In the genomic region with DNA sequence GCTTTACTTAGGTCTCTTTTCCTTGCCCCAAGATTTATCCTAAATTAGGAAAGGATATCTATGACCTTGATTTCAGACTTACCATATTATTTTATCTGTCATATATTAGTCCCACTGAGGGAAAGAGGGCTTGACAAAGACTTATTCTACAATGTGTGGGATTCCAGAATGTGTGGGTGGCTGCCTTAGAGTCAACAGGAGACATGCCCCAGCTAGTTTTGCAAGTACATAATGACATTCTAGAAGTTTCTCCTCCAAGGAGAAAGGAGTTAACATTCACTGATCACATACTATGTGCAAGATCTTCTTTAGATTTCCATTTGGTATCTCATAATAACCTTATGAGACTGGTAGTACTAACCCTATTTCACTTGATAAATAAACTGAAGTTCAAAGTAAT, we compare ENCODE assay signal across 13 cellular contexts. TPM values are rescaled to one million over a fixed set of nuclear protein-coding genes. Genes with fewer than 3 reads are reported as not detected.
DNase-seq lines count a peak whose midpoint lies in the region; ATAC-seq and TF ChIP-seq lines count a peak whose summit lies in the region.
"Had no signal": no experiment of that assay in that cellular context is flagged by ENCODE, and none has a peak within 500 bp of the region (broad histone marks: within the 10 kb centered on the region; RNA-seq: fewer than 3 reads in every experiment).

No MANE protein-coding gene starts in this region.

- H3K4me1 ChIP-seq in neural progenitor cell: no peaks in the 10 kb centered on the region

- H3K27me3 ChIP-seq in neural progenitor cell: no peaks in the 10 kb centered on the region

- peak; percentile 35 for ATAC-seq in GM18498 (IDR thresholded peaks at IDR 0.05; ENCODE audit: unreplicated experiment)
- peak; percentile 24 for ATAC-seq in GM21528 (IDR thresholded peaks at IDR 0.05; ENCODE audit: low FRiP score, unreplicated experiment)
- ATAC-seq in HG03571 (IDR thresholded peaks at IDR 0.05; ENCODE audit: unreplicated experiment): peak; percentile 7
- ATAC-seq in HG02623 (IDR thresholded peaks at IDR 0.05; ENCODE audit: unreplicated experiment): no peak

- DNase-seq in kidney tubule cell (ENCODE audit: low spot score) (peak; percentile 42), neural progenitor cell (ENCODE audit: low spot score) (no peak), DMS79 treated with DMSO at 0.1 percent for 48 hours (lab: John Stamatoyannopoulos, UW) (no peak), RPMI8226 (no peak)
- DNase-seq: aorta, DND-41, mesendoderm, NCI-H748 treated with DMSO at 0.1 percent for 48 hours had no signal

- no peaks in the 10 kb centered on the region for H4K20me1 ChIP-seq in neural progenitor cell (ENCODE audit: low read depth)

- H2AFZ ChIP-seq in neural progenitor cell (replicated peaks): no peak overlapping the region

- no peaks in the 10 kb centered on the region for H3K9me3 Mint-ChIP-seq in neural progenitor cell

- no peak overlapping the region for H3K27ac ChIP-seq in neural progenitor cell

- H3K36me3 Mint-ChIP-seq in neural progenitor cell: peaks cover 51% of the 10 kb centered on the region

- H3K27ac Mint-ChIP-seq in neural progenitor cell: no peak overlapping the region

- no peak for TF ChIP-seq CTCF in neural progenitor cell (IDR thresholded peaks at IDR 0.05)

- H3K27me3 Mint-ChIP-seq in neural progenitor cell (ENCODE audit: insufficient read depth, low read depth): no peaks in the 10 kb centered on the region

- H3K36me3 ChIP-seq in neural progenitor cell: peaks cover 26% of the 10 kb centered on the region

- no peaks in the 10 kb centered on the region for H3K4me1 Mint-ChIP-seq in neural progenitor cell

- H3K4me2 ChIP-seq in neural progenitor cell: no peak overlapping the region

- no peaks in the 10 kb centered on the region for H3F3A ChIP-seq in neural progenitor cell (ENCODE audit: low read depth)

- no peaks in the 10 kb centered on the region for H3K9me3 ChIP-seq in neural progenitor cell (ENCODE audit: low read depth)

- H3K79me2 ChIP-seq in neural progenitor cell (ENCODE audit: low read depth): no peaks in the 10 kb centered on the region

- no peak overlapping the region for H3K9ac ChIP-seq in neural progenitor cell

- no peak overlapping the region for H3K4me3 ChIP-seq in neural progenitor cell

- no peak overlapping the region for H3K4me3 Mint-ChIP-seq in neural progenitor cell

RNA-seq across cellular contexts. Expression of a gene that starts 25.1 kb away (rescaled TPM):
- 0.22 and 0.28 TPM in 2 replicates for total RNA-seq in neural progenitor cell (ENCODE audit: low replicate concordance)

RNA-seq across cellular contexts. Expression of a gene that starts 52.3 kb away (rescaled TPM):
- total RNA-seq in neural progenitor cell (ENCODE audit: low replicate concordance): 0.06 and 3.5 TPM in 2 replicates
- total RNA-seq: fibroblast of villous mesenchyme had no signal
